In the genomic region with DNA sequence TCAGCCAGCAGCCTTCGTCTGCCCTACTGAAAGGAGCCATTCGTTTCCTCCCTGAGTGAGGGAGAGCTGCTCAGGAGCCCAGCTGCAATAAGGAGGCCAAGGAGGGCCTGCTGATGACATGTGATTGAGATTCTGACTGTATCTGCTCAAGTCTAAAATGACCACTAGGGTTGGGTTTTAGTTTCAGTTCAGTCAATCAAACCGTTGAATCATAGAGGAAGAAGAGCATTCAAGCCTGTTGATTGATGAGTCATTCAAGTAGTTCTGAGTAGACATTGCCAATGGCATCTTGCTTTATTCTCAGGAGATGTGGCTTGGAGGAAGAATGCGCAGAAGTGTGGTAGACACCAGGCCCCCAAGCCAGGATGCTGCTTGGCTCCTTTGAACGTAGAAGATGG, we compare ENCODE assay signal across 8 cellular contexts. TPM values are rescaled to one million over a fixed set of nuclear protein-coding genes. Genes with fewer than 3 reads are reported as not detected.
DNase-seq lines count a peak whose midpoint lies in the region; ATAC-seq, FAIRE-seq and TF ChIP-seq lines count a peak whose summit lies in the region.

No MANE protein-coding gene starts in this region.

- H3K9me3 ChIP-seq in heart left ventricle (no peaks in the 10 kb centered on the region), testis (no peaks in the 10 kb centered on the region)

- 83 to 90% (median 86%) methylated on average over 5 of the region's 5 CpGs for WGBS in heart left ventricle, 4 donors
- 92 to 94% methylated on average over 5 of the region's 5 CpGs for WGBS in testis, 2 donors

- H3K27ac ChIP-seq in heart left ventricle (no peak overlapping the region), testis (no peak overlapping the region)

- DNase-seq in GM12892 (ENCODE audit: insufficient read length) (peak; percentile 6), M059J (ENCODE audit: low read depth) (peak; percentile 62), epithelial cell of proximal tubule (ENCODE audit: low read depth) (peak; percentile 70), NCI-H748 treated with DMSO at 0.1 percent for 48 hours (lab: John Stamatoyannopoulos, UW) (no peak), NCI-H187 treated with DMSO at 0.1 percent for 48 hours (lab: John Stamatoyannopoulos, UW) (no peak), heart left ventricle (no peak), testis (no peak)

- ATAC-seq in GM21526 (IDR thresholded peaks at IDR 0.05; ENCODE audit: low FRiP score, unreplicated experiment), result peak; percentile 75
- no peak for ATAC-seq in heart left ventricle

- intact Hi-C loops in heart left ventricle (cut with DNase I), result loop anchor here in 1 of 10 donors (10.0 kb wide), 1 partner anchor 246 kb away; no protein-coding TSS in a partner anchor
- intact Hi-C loops in testis (cut with DNase I; ENCODE audit: low total_unique reads), result no loop called here

- TF ChIP-seq POLR2A in GM12892 (IDR thresholded peaks at IDR 0.05; ENCODE audit: low read depth, low read length) (no peak), heart left ventricle (IDR thresholded peaks at IDR 0.05) (no peak), testis (IDR thresholded peaks at IDR 0.05) (no peak)

- no peak overlapping the region for H3K4me3 ChIP-seq in epithelial cell of proximal tubule (ENCODE audit: low read depth, low read length)
- H3K4me3 ChIP-seq in heart left ventricle, result no peak overlapping the region
- no peak overlapping the region for H3K4me3 ChIP-seq in testis

- TF ChIP-seq CTCF in epithelial cell of proximal tubule (conservative IDR thresholded peaks at IDR 0.05; ENCODE audit: low read depth, low read length), result peak; percentile 46
- TF ChIP-seq CTCF in heart left ventricle (IDR thresholded peaks at IDR 0.05), result no peak
- TF ChIP-seq CTCF in testis (IDR thresholded peaks at IDR 0.05), result no peak

- no peaks in the 10 kb centered on the region for H3K27me3 ChIP-seq in heart left ventricle
- no peaks in the 10 kb centered on the region for H3K27me3 ChIP-seq in testis

- H3K4me1 ChIP-seq in heart left ventricle, result no peaks in the 10 kb centered on the region
- no peaks in the 10 kb centered on the region for H3K4me1 ChIP-seq in testis

- H3K36me3 ChIP-seq in heart left ventricle (no peaks in the 10 kb centered on the region), testis (ENCODE audit: low read depth, missing control alignments) (no peaks in the 10 kb centered on the region)

- peak; percentile 84 for FAIRE-seq in GM12892 (lab: Jason Lieb, UNC)

RNA-seq across cellular contexts. Expression of a gene that starts 19.9 kb away (rescaled TPM):
- 5.5 TPM for polyA plus RNA-seq in GM12892 (2012; ENCODE audit: missing spikeins)
- 6.5 and 7.6 TPM in 2 replicates for total RNA-seq in M059J (2014; rRNA removed; shearing (Covaris generic))
- total RNA-seq in epithelial cell of proximal tubule, result 3.5 and 4.1 TPM in 2 replicates
- total RNA-seq in heart left ventricle, result 10 to 100 TPM in 3 of 9 donors, 1 to 10 TPM in 6; 4.9 to 16.2 (median 7.3) TPM
- 1 to 10 TPM; 1.9 to 3.5 TPM for polyA plus RNA-seq in heart left ventricle
- 10 to 100 TPM; 29.3 to 41.7 TPM for total RNA-seq in testis
- 26.4 TPM for polyA plus RNA-seq in testis (ENCODE audit: insufficient read depth, low read depth, low replicate concordance)

Comparison
In these comparisons a context has a peak if more than half of its experiments do, and no peak if none do; other contexts are left out.
1. DNase-seq: peak in GM12892 (single experiment), M059J (single experiment) and epithelial cell of proximal tubule (single experiment); none in NCI-H748 treated with DMSO at 0.1 percent for 48 hours (single experiment), NCI-H187 treated with DMSO at 0.1 percent for 48 hours (single experiment), heart left ventricle (0 of 5) and testis (single experiment).